In genomic region chr12:62632521-62632920, GRCh38 we compare ENCODE assay signal across 8 cellular contexts.
DNase-seq lines count a peak whose midpoint lies in the region; ATAC-seq and TF ChIP-seq lines count a peak whose summit lies in the region.

No MANE protein-coding gene starts in this region.

- no peak overlapping the region for H3K27ac ChIP-seq in CD4-positive, alpha-beta T cell (ENCODE audit: low read depth, low read length)
- peak overlapping the region in 11 of 12 donors; percentile 47 to 80 (median 72) for H3K27ac ChIP-seq in heart left ventricle

- no peaks in the 10 kb centered on the region for H3K36me3 Mint-ChIP-seq in CD4-positive, alpha-beta T cell (ENCODE audit: low read depth)

- TF ChIP-seq CTCF in CD4-positive, alpha-beta T cell (IDR thresholded peaks at IDR 0.05) = no peak
- TF ChIP-seq CTCF in heart left ventricle (IDR thresholded peaks at IDR 0.05) = no peak

- H3K4me1 ChIP-seq in heart left ventricle = peaks cover 0 to 23% (median 7%) of the 10 kb centered on the region in 12 donors

- H3K27me3 Mint-ChIP-seq in CD4-positive, alpha-beta T cell = peaks cover 86% of the 10 kb centered on the region

- H3K9me3 ChIP-seq in CD4-positive, alpha-beta T cell (ENCODE audit: control insufficient read depth, low read length) = no peaks in the 10 kb centered on the region
- H3K9me3 ChIP-seq in heart left ventricle = no peaks in the 10 kb centered on the region

- TF ChIP-seq POLR2A in heart left ventricle (IDR thresholded peaks at IDR 0.05) = no peak

- no peaks in the 10 kb centered on the region for H3K9me3 Mint-ChIP-seq in CD4-positive, alpha-beta T cell

- H3K4me3 ChIP-seq in heart left ventricle = peak overlapping the region; percentile 48 to 73 (median 62)

- peaks cover 14% of the 10 kb centered on the region for H3K4me1 Mint-ChIP-seq in CD4-positive, alpha-beta T cell (ENCODE audit: low read depth)

- H3K27me3 ChIP-seq in CD4-positive, alpha-beta T cell (ENCODE audit: control insufficient read depth, insufficient read depth, low read length) = peaks cover 77% of the 10 kb centered on the region
- peaks cover 0 to 22% (median 0%) of the 10 kb centered on the region in 9 donors for H3K27me3 ChIP-seq in heart left ventricle

- no peaks in the 10 kb centered on the region for H3K36me3 ChIP-seq in heart left ventricle

- no peak overlapping the region for H3K27ac Mint-ChIP-seq in CD4-positive, alpha-beta T cell

- peak overlapping the region; percentile 84 for H3K4me3 Mint-ChIP-seq in CD4-positive, alpha-beta T cell

- DNase-seq in CD4-positive, alpha-beta T cell = peak in 2 of 10 experiments; percentile 2 to 34
- DNase-seq in GM19238 (ENCODE audit: insufficient read length, low spot score) (peak; percentile 18), heart left ventricle (peak; percentile 41 to 84 (median 49)), pons (ENCODE audit: low spot score) (peak; percentile 66), SHP77 treated with DMSO at 0.1 percent for 48 hours (lab: John Stamatoyannopoulos, UW) (no peak), SIG-M5 (lab: John Stamatoyannopoulos, UW) (no peak)
- DNase-seq in activated gamma-delta T cell treated with anti-CD3 and anti-CD28 coated beads, Interleukin-2, amount 50 U/mL, for 16 hours (ENCODE audit: low read depth) = peak; percentile 4

- 6 to 13% (median 10%) methylated on average over 9 to 17 of the region's 17 CpGs for WGBS in heart left ventricle, 4 donors

- ATAC-seq in CD4-positive, alpha-beta T cell (ENCODE audit: poor library complexity) = peak; percentile 26
- peak; percentile 50 for ATAC-seq in HG03457 (IDR thresholded peaks at IDR 0.05; ENCODE audit: unreplicated experiment)
- ATAC-seq in heart left ventricle = peak in 3 of 4 donors; percentile 66 to 74 (median 70)

- POLR2A ChIA-PET in CD4-positive, alpha-beta T cell (lab: Charles Lee) = interaction anchor here (1.4 kb wide), 1 partner anchor 29 kb away, joined by 6 read pairs; no protein-coding TSS in a partner anchor

- CTCF ChIA-PET in CD4-positive, alpha-beta T cell (lab: Charles Lee) = no interaction called here

- intact Hi-C loops in CD4-positive, alpha-beta T cell (cut with DNase I, micrococcal nuclease) = no loop called here
- intact Hi-C loops in heart left ventricle (cut with DNase I) = loop anchor here in 4 of 10 donors (1.0 to 10.0 kb wide), 4 partner anchors 90 to 162 kb away; no protein-coding TSS in a partner anchor

Comparison
In these comparisons a context has a peak if more than half of its experiments do, and no peak if none do; other contexts are left out.
1. DNase-seq: peak in GM19238 (single experiment), activated gamma-delta T cell treated with anti-CD3 and anti-CD28 coated beads, Interleukin-2, amount 50 U/mL, for 16 hours (single experiment), heart left ventricle (5 of 5) and pons (single experiment); none in SHP77 treated with DMSO at 0.1 percent for 48 hours (single experiment) and SIG-M5 (single experiment).
2. Peak in every context shown above with its lines, with median percentiles within 50 percentile points of each other: ATAC-seq.